20 cellular contexts compared by ENCODE assay signal in the genomic region with DNA sequence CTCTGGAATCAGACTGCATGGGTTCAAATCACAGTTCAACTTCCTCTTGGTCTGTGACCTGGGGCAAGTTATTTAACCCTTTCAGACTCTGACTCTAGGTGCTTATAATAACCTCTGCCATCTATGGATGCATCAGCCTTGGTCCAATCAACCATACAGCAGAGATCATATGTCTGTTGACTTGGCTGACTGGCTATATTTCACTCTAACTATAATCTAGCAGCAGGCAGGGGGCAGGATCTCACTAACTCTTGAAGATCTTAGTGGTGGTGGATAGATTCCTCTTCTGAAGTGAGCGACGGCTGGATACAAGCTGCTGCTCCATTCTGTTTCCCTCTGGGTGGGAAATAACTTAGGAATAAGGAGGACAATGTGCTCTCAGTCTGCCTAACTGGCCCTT.
"Had no signal": no experiment of that assay in that cellular context is flagged by ENCODE, and none has a peak within 500 bp of the region (broad histone marks: within the 10 kb centered on the region; RNA-seq: fewer than 3 reads in every experiment).

No MANE protein-coding gene starts in this region.

- H3K4me3 ChIP-seq: prostate gland, skin epidermis, tibial artery, uterus had no signal

- H3K9me3 ChIP-seq: prostate gland, tibial artery, uterus had no signal

- H3K27ac ChIP-seq: foreskin keratinocyte, prostate gland, skin epidermis, tibial artery, uterus had no signal

- H3K4me1 ChIP-seq: foreskin keratinocyte, tibial artery, uterus had no signal

- H3K27me3 ChIP-seq: uterus had no signal

- H3K36me3 ChIP-seq: prostate gland, tibial artery, uterus had no signal

- H3K4me3 Mint-ChIP-seq: dendritic cell treated with granulocyte-macrophage colony-stimulating factor and Interleukin-4, amounts not matched to agents 40 ng/mL and 50 ng/mL, for 4 days; memory B cell; nephron progenitor cell had no signal

- H3K9me3 Mint-ChIP-seq: dendritic cell treated with granulocyte-macrophage colony-stimulating factor and Interleukin-4, amounts not matched to agents 40 ng/mL and 50 ng/mL, for 4 days; memory B cell; nephron progenitor cell had no signal

- H3K4me1 Mint-ChIP-seq: memory B cell had no signal

- DNase-seq: activated CD4-positive, alpha-beta T cell treated with anti-CD3 and anti-CD28 coated beads for 1 hour; activated CD4-positive, alpha-beta T cell treated with anti-CD3 and anti-CD28 coated beads, Interleukin-2, amount 50 U/mL, for 4 hours; activated naive CD4-positive, alpha-beta T cell treated with anti-CD3 and anti-CD28 coated beads, Interleukin-2, amount 50 U/mL, for 16 hours; effector memory CD4-positive, alpha-beta T cell; foreskin keratinocyte; glutamatergic neuron; hypothalamus; left ventricle myocardium superior; nephron progenitor cell; occipital lobe; right cardiac atrium; stimulated activated CD4-positive, alpha-beta T cell treated with anti-CD3 and anti-CD28 coated beads, Interleukin-15, amount 100 ng/mL, for 24 hours; stimulated activated CD4-positive, alpha-beta T cell treated with anti-CD3 and anti-CD28 coated beads, Interleukin-4, amount 100 ng/mL, for 1 hour; stimulated activated naive CD4-positive, alpha-beta T cell; tibial artery; uterus had no signal

- ATAC-seq: foreskin keratinocyte, left ventricle myocardium superior, right cardiac atrium had no signal

- H3K27ac Mint-ChIP-seq: dendritic cell treated with granulocyte-macrophage colony-stimulating factor and Interleukin-4, amounts not matched to agents 40 ng/mL and 50 ng/mL, for 4 days; memory B cell; nephron progenitor cell had no signal
